ENCODE assay signal across 17 cellular contexts in genomic region chr19:40315812-40316475, GRCh38.
"Had no signal": no experiment of that assay in that cellular context is flagged by ENCODE, and none has a peak within 500 bp of the region (broad histone marks: within the 10 kb centered on the region; RNA-seq: fewer than 3 reads in every experiment).

No MANE protein-coding gene starts in this region.

- H3K27ac ChIP-seq: foreskin keratinocyte, lower lobe of right lung, thoracic aorta, WERI-Rb-1 had no signal

- DNase-seq: activated CD4-positive, alpha-beta memory T cell treated with anti-CD3 and anti-CD28 coated beads for 36 hours; activated CD8-positive, alpha-beta memory T cell treated with anti-CD3 and anti-CD28 coated beads, Interleukin-2, amount 10 ng/mL, durations not matched to agents 7 days and 5 days; activated T-cell treated with anti-CD3 and anti-CD28 coated beads, Interleukin-2, amount 50 U/mL, for 1 hour; cortex of kidney; effector CD4-positive, alpha-beta T cell; foreskin keratinocyte; immature natural killer cell; lower lobe of right lung; nephron progenitor cell; stimulated activated CD4-positive, alpha-beta T cell treated with anti-CD3 and anti-CD28 coated beads, Interleukin-12 subunit alpha, Interleukin-12 subunit beta, amount 100 ng/mL, for 4 hours; stimulated activated CD4-positive, alpha-beta T cell treated with anti-CD3 and anti-CD28 coated beads, Interleukin-2, amount 100 ng/mL, for 24 hours; T-helper 17 cell; WERI-Rb-1 had no signal

- H3K9me3 Mint-ChIP-seq: activated CD4-positive, alpha-beta memory T cell treated with anti-CD3 and anti-CD28 coated beads for 36 hours; activated naive CD4-positive, alpha-beta T cell treated with anti-CD3 and anti-CD28 coated beads, Interleukin-2, amount 50 U/mL, for 72 hours; immature natural killer cell; mesothelial cell of epicardium; nephron progenitor cell; stimulated activated effector memory CD8-positive, alpha-beta T cell treated with anti-CD3 and anti-CD28 coated beads, Interleukin-12 subunit alpha, Interleukin-12 subunit beta, amount 100 ng/mL, for 72 hours had no signal

- H3K27me3 ChIP-seq: foreskin keratinocyte had no signal

- H3K9me3 ChIP-seq: lower lobe of right lung, thoracic aorta had no signal

- H3K4me3 ChIP-seq: lower lobe of right lung, thoracic aorta had no signal

- H3K36me3 Mint-ChIP-seq: activated naive CD4-positive, alpha-beta T cell treated with anti-CD3 and anti-CD28 coated beads, Interleukin-2, amount 50 U/mL, for 72 hours had no signal

- H3K27ac Mint-ChIP-seq: activated CD4-positive, alpha-beta memory T cell treated with anti-CD3 and anti-CD28 coated beads for 36 hours; activated CD8-positive, alpha-beta memory T cell treated with anti-CD3 and anti-CD28 coated beads, Interleukin-2, amount 10 ng/mL, durations not matched to agents 7 days and 5 days; mesothelial cell of epicardium; nephron progenitor cell; T-helper 17 cell had no signal

- H3K4me1 ChIP-seq: foreskin keratinocyte, lower lobe of right lung had no signal

- H3K4me1 Mint-ChIP-seq: immature natural killer cell, mesothelial cell of epicardium, nephron progenitor cell had no signal

- ATAC-seq: activated CD8-positive, alpha-beta memory T cell treated with anti-CD3 and anti-CD28 coated beads, Interleukin-2, amount 10 ng/mL, durations not matched to agents 7 days and 5 days; activated naive CD4-positive, alpha-beta T cell treated with anti-CD3 and anti-CD28 coated beads, Interleukin-2, amount 50 U/mL, for 72 hours; foreskin keratinocyte; lower lobe of right lung; stimulated activated effector memory CD8-positive, alpha-beta T cell treated with anti-CD3 and anti-CD28 coated beads, Interleukin-12 subunit alpha, Interleukin-12 subunit beta, amount 100 ng/mL, for 72 hours; T-helper 17 cell had no signal

- H3K27me3 Mint-ChIP-seq: activated CD4-positive, alpha-beta memory T cell treated with anti-CD3 and anti-CD28 coated beads for 36 hours; activated CD8-positive, alpha-beta memory T cell treated with anti-CD3 and anti-CD28 coated beads, Interleukin-2, amount 10 ng/mL, durations not matched to agents 7 days and 5 days; T-helper 17 cell had no signal

- H3K4me3 Mint-ChIP-seq: activated CD4-positive, alpha-beta memory T cell treated with anti-CD3 and anti-CD28 coated beads for 36 hours; activated CD8-positive, alpha-beta memory T cell treated with anti-CD3 and anti-CD28 coated beads, Interleukin-2, amount 10 ng/mL, durations not matched to agents 7 days and 5 days; immature natural killer cell; mesothelial cell of epicardium; nephron progenitor cell; stimulated activated effector memory CD8-positive, alpha-beta T cell treated with anti-CD3 and anti-CD28 coated beads, Interleukin-12 subunit alpha, Interleukin-12 subunit beta, amount 100 ng/mL, for 72 hours; T-helper 17 cell had no signal
